Comparison of ENCODE assay signal across 14 cellular contexts in genomic region chr12:82554529-82554928, GRCh38.
DNase-seq lines count a peak whose midpoint lies in the region; ATAC-seq and TF ChIP-seq lines count a peak whose summit lies in the region.
"Had no signal": no experiment of that assay in that cellular context is flagged by ENCODE, and none has a peak within 500 bp of the region (broad histone marks: within the 10 kb centered on the region; RNA-seq: fewer than 3 reads in every experiment).

No MANE protein-coding gene starts in this region.

- H3K18ac ChIP-seq in mesenchymal stem cell (ENCODE audit: low read depth in 1 of 2, low read length in 2 of 2) = no peak overlapping the region

- no peak overlapping the region for H3K4ac ChIP-seq in mesenchymal stem cell (ENCODE audit: low read depth in 1 of 2, low read length in 2 of 2)

- no peak overlapping the region for H3K14ac ChIP-seq in mesenchymal stem cell (ENCODE audit: low read length in 2 of 2)

- H2AFZ ChIP-seq in mesenchymal stem cell (ENCODE audit: low read depth, low read length) = no peak overlapping the region

- H3K23ac ChIP-seq in mesenchymal stem cell (ENCODE audit: low read length in 2 of 2) = no peak overlapping the region

- no peak overlapping the region for H3K4me3 ChIP-seq in mesenchymal stem cell (ENCODE audit: insufficient read depth in 1 of 2, low read depth in 1 of 2, low read length in 2 of 2)
- H3K4me3 ChIP-seq in WERI-Rb-1 (ENCODE audit: low read depth, low read length) = no peak overlapping the region
- H3K4me3 ChIP-seq: colonic mucosa, right lobe of liver had no signal

- H4K8ac ChIP-seq in mesenchymal stem cell (ENCODE audit: low read length) = no peak overlapping the region

- no peak overlapping the region for H2BK5ac ChIP-seq in mesenchymal stem cell (ENCODE audit: low read depth, low read length, poor library complexity, severe bottlenecking)

- TF ChIP-seq CTCF in WERI-Rb-1 (IDR thresholded peaks at IDR 0.05; ENCODE audit: low read depth, low read length) = no peak

- H3K79me1 ChIP-seq in mesenchymal stem cell (replicated peaks; ENCODE audit: low read length, poor library complexity, severe bottlenecking) = no peaks in the 10 kb centered on the region

- WGBS in mesenchymal stem cell = 44% methylated on average over 2 of the region's 2 CpGs

- peaks cover 5% of the 10 kb centered on the region for H3K9me3 ChIP-seq in mesenchymal stem cell (ENCODE audit: control insufficient read depth, low read length)
- no peaks in the 10 kb centered on the region for H3K9me3 ChIP-seq in WERI-Rb-1 (ENCODE audit: severe bottlenecking)
- H3K9me3 ChIP-seq: colonic mucosa, right lobe of liver had no signal

- no peak overlapping the region for H3K4me2 ChIP-seq in mesenchymal stem cell (ENCODE audit: low read length, poor library complexity, severe bottlenecking)

- H3K36me3 ChIP-seq in mesenchymal stem cell (ENCODE audit: control insufficient read depth in 1 of 2, insufficient read depth in 2 of 2, low read depth in 1 of 2, low read length in 2 of 2) (no peaks in the 10 kb centered on the region), WERI-Rb-1 (no peaks in the 10 kb centered on the region)
- H3K36me3 ChIP-seq: colonic mucosa, right lobe of liver had no signal

- no peak overlapping the region for H2BK120ac ChIP-seq in mesenchymal stem cell (ENCODE audit: low read depth, low read length)

- H2AK5ac ChIP-seq in mesenchymal stem cell (ENCODE audit: low read length, severe bottlenecking) = no peak overlapping the region

- DNase-seq in mesenchymal stem cell = no peak
- DNase-seq in NOMO-1 (lab: John Stamatoyannopoulos, UW; ENCODE audit: unreplicated experiment in 2 of 2) = no peak
- no peak for DNase-seq in KG1 (lab: John Stamatoyannopoulos, UW)
- no peak for DNase-seq in NCI-H1417 (lab: John Stamatoyannopoulos, UW)
- no peak for DNase-seq in WERI-Rb-1
- DNase-seq: activated CD4-positive, alpha-beta T cell treated with anti-CD3 and anti-CD28 coated beads for 36 hours; activated effector memory CD4-positive, alpha-beta T cell treated with anti-CD3 and anti-CD28 coated beads, Interleukin-2, amount 50 U/mL, for 16 hours; colonic mucosa; NCI-H146; right lobe of liver; SHP77 treated with DMSO at 0.1 percent for 48 hours had no signal

- H2BK15ac ChIP-seq in mesenchymal stem cell (ENCODE audit: low read depth, poor library complexity, severe bottlenecking) = no peak overlapping the region

- no peaks in the 10 kb centered on the region for H3K27me3 ChIP-seq in mesenchymal stem cell (ENCODE audit: control insufficient read depth in 1 of 2, insufficient read depth in 1 of 2, low read length in 2 of 2)
- H3K27me3 ChIP-seq in WERI-Rb-1 (ENCODE audit: insufficient read depth, low read depth, severe bottlenecking) = no peaks in the 10 kb centered on the region
- H3K27me3 ChIP-seq: colonic mucosa, right lobe of liver had no signal

- peaks cover 2% of the 10 kb centered on the region for H3K4me1 ChIP-seq in mesenchymal stem cell (ENCODE audit: control insufficient read depth, insufficient read depth, low read depth, low read length)
- H3K4me1 ChIP-seq: colonic mucosa, right lobe of liver had no signal

- peak overlapping the region; percentile 37 for H3K27ac ChIP-seq in mesenchymal stem cell (ENCODE audit: low read length, poor library complexity, severe bottlenecking)
- H3K27ac ChIP-seq in WERI-Rb-1 = no peak overlapping the region
- H3K27ac ChIP-seq: colonic mucosa, right lobe of liver had no signal

- no peak overlapping the region for H2BK12ac ChIP-seq in mesenchymal stem cell (ENCODE audit: low read length in 2 of 2)

- ATAC-seq in GM18873 (IDR thresholded peaks at IDR 0.05; ENCODE audit: low FRiP score, unreplicated experiment) (peak; percentile 86), HG02623 (IDR thresholded peaks at IDR 0.05; ENCODE audit: unreplicated experiment) (peak; percentile 50), HG03565 (IDR thresholded peaks at IDR 0.05; ENCODE audit: unreplicated experiment) (peak; percentile 90)
- ATAC-seq: activated CD4-positive, alpha-beta T cell treated with anti-CD3 and anti-CD28 coated beads for 36 hours; right lobe of liver had no signal

- H4K91ac ChIP-seq in mesenchymal stem cell (ENCODE audit: low read length) = no peak overlapping the region

- H3K9ac ChIP-seq in mesenchymal stem cell (ENCODE audit: low read length) = no peak overlapping the region
